Comparison of ENCODE assay signal across 15 cellular contexts in genomic region chr20:19970256-19970765, GRCh38. TPM values are rescaled to one million over a fixed set of nuclear protein-coding genes. Genes with fewer than 3 reads are reported as not detected.
DNase-seq lines count a peak whose midpoint lies in the region; ATAC-seq and TF ChIP-seq lines count a peak whose summit lies in the region.
"Had no signal": no experiment of that assay in that cellular context is flagged by ENCODE, and none has a peak within 500 bp of the region (broad histone marks: within the 10 kb centered on the region; RNA-seq: fewer than 3 reads in every experiment).

No MANE protein-coding gene starts in this region.

- DNase-seq in amniotic epithelial cell (ENCODE audit: low read depth) (peak; percentile 91), mesenchymal stem cell (peak; percentile 74), DMS153 (lab: John Stamatoyannopoulos, UW) (no peak), suprapubic skin (ENCODE audit: low spot score in 2 of 2) (no peak)
- no peak for DNase-seq in stimulated activated naive CD8-positive, alpha-beta T cell treated with anti-CD3 and anti-CD28 coated beads, Interleukin-15, amount 100 ng/mL, for 72 hours
- DNase-seq: CD4-positive, CD25-positive, alpha-beta regulatory T cell; DMS79; KG1; NCI-H1105 treated with DMSO at 0.1 percent for 48 hours; NCI-H1694; NCI-H446; NCI-H526; Right ventricle myocardium superior had no signal

- peak overlapping the region; percentile 67 for H4K8ac ChIP-seq in mesenchymal stem cell (ENCODE audit: low read length)

- TF ChIP-seq CTCF in suprapubic skin (IDR thresholded peaks at IDR 0.05) = no peak

- peaks cover 77% of the 10 kb centered on the region for H3K36me3 Mint-ChIP-seq in dendritic cell treated with granulocyte-macrophage colony-stimulating factor and Interleukin-4, amounts not matched to agents 40 ng/mL and 50 ng/mL, for 4 days (ENCODE audit: low read depth)
- H3K36me3 Mint-ChIP-seq: CD4-positive, CD25-positive, alpha-beta regulatory T cell had no signal

- H4K91ac ChIP-seq in mesenchymal stem cell (ENCODE audit: low read length) = peak overlapping the region; percentile 35

- H3K4me1 ChIP-seq in mesenchymal stem cell (ENCODE audit: control insufficient read depth, insufficient read depth, low read depth, low read length) (peaks cover 15% of the 10 kb centered on the region), suprapubic skin (peaks cover 47% of the 10 kb centered on the region)

- H3K9ac ChIP-seq in mesenchymal stem cell (ENCODE audit: low read length) = no peak overlapping the region

- H3K9me3 ChIP-seq in mesenchymal stem cell (ENCODE audit: control insufficient read depth, low read length) (no peaks in the 10 kb centered on the region), suprapubic skin (no peaks in the 10 kb centered on the region)

- H3K27ac ChIP-seq in mesenchymal stem cell (ENCODE audit: low read length, poor library complexity, severe bottlenecking) (no peak overlapping the region), temporal lobe (ENCODE audit: low read depth, low read length) (peak overlapping the region; percentile 41), suprapubic skin (no peak overlapping the region)

- no peak overlapping the region for H2AFZ ChIP-seq in mesenchymal stem cell (ENCODE audit: low read depth, low read length)

- TF ChIP-seq POLR2A in suprapubic skin (IDR thresholded peaks at IDR 0.05) = no peak

- H3K27me3 Mint-ChIP-seq in dendritic cell treated with granulocyte-macrophage colony-stimulating factor and Interleukin-4, amounts not matched to agents 40 ng/mL and 50 ng/mL, for 4 days = no peaks in the 10 kb centered on the region
- no peaks in the 10 kb centered on the region for H3K27me3 Mint-ChIP-seq in stimulated activated naive CD8-positive, alpha-beta T cell treated with anti-CD3 and anti-CD28 coated beads, Interleukin-15, amount 100 ng/mL, for 72 hours
- H3K27me3 Mint-ChIP-seq: CD4-positive, CD25-positive, alpha-beta regulatory T cell had no signal

- H3K4me3 Mint-ChIP-seq in dendritic cell treated with granulocyte-macrophage colony-stimulating factor and Interleukin-4, amounts not matched to agents 40 ng/mL and 50 ng/mL, for 4 days = no peak overlapping the region
- H3K4me3 Mint-ChIP-seq in stimulated activated naive CD8-positive, alpha-beta T cell treated with anti-CD3 and anti-CD28 coated beads, Interleukin-15, amount 100 ng/mL, for 72 hours = no peak overlapping the region

- H3K4me3 ChIP-seq in mesenchymal stem cell (ENCODE audit: insufficient read depth in 1 of 2, low read depth in 1 of 2, low read length in 2 of 2) (no peak overlapping the region), suprapubic skin (no peak overlapping the region)

- intact Hi-C loops in dendritic cell treated with granulocyte-macrophage colony-stimulating factor and Interleukin-4, amounts not matched to agents 40 ng/mL and 50 ng/mL, for 4 days (cut with micrococcal nuclease) = no loop called here

- H3K4me1 Mint-ChIP-seq in dendritic cell treated with granulocyte-macrophage colony-stimulating factor and Interleukin-4, amounts not matched to agents 40 ng/mL and 50 ng/mL, for 4 days (ENCODE audit: low read depth) = peaks cover 57% of the 10 kb centered on the region
- H3K4me1 Mint-ChIP-seq in stimulated activated naive CD8-positive, alpha-beta T cell treated with anti-CD3 and anti-CD28 coated beads, Interleukin-15, amount 100 ng/mL, for 72 hours = peaks cover 7% of the 10 kb centered on the region

- H3K9me3 Mint-ChIP-seq in dendritic cell treated with granulocyte-macrophage colony-stimulating factor and Interleukin-4, amounts not matched to agents 40 ng/mL and 50 ng/mL, for 4 days = no peaks in the 10 kb centered on the region
- no peaks in the 10 kb centered on the region for H3K9me3 Mint-ChIP-seq in stimulated activated naive CD8-positive, alpha-beta T cell treated with anti-CD3 and anti-CD28 coated beads, Interleukin-15, amount 100 ng/mL, for 72 hours
- H3K9me3 Mint-ChIP-seq: CD4-positive, CD25-positive, alpha-beta regulatory T cell had no signal

- H3K4ac ChIP-seq in mesenchymal stem cell (ENCODE audit: low read depth in 1 of 2, low read length in 2 of 2) = peak overlapping the region in 1 of 2 experiments; percentile 88

- peak overlapping the region; percentile 77 to 90 for H3K18ac ChIP-seq in mesenchymal stem cell (ENCODE audit: low read depth in 1 of 2, low read length in 2 of 2)

- H3K14ac ChIP-seq in mesenchymal stem cell (ENCODE audit: low read length in 2 of 2) = no peak overlapping the region

- H2BK5ac ChIP-seq in mesenchymal stem cell (ENCODE audit: low read depth, low read length, poor library complexity, severe bottlenecking) = no peak overlapping the region

- H3K27ac Mint-ChIP-seq in dendritic cell treated with granulocyte-macrophage colony-stimulating factor and Interleukin-4, amounts not matched to agents 40 ng/mL and 50 ng/mL, for 4 days = peak overlapping the region; percentile 93
- no peak overlapping the region for H3K27ac Mint-ChIP-seq in stimulated activated naive CD8-positive, alpha-beta T cell treated with anti-CD3 and anti-CD28 coated beads, Interleukin-15, amount 100 ng/mL, for 72 hours

- H2BK120ac ChIP-seq in mesenchymal stem cell (ENCODE audit: low read depth, low read length) = no peak overlapping the region

- H3K79me1 ChIP-seq in mesenchymal stem cell (replicated peaks; ENCODE audit: low read length, poor library complexity, severe bottlenecking) = peaks cover 23% of the 10 kb centered on the region

- no peak overlapping the region for H3K4me2 ChIP-seq in mesenchymal stem cell (ENCODE audit: low read length, poor library complexity, severe bottlenecking)

- no peaks in the 10 kb centered on the region for H3K27me3 ChIP-seq in mesenchymal stem cell (ENCODE audit: control insufficient read depth in 1 of 2, insufficient read depth in 1 of 2, low read length in 2 of 2)
- H3K27me3 ChIP-seq in suprapubic skin = no peaks in the 10 kb centered on the region

- H3K23ac ChIP-seq in mesenchymal stem cell (ENCODE audit: low read length in 2 of 2) = no peak overlapping the region

- peak overlapping the region in 1 of 2 experiments; percentile 34 for H2BK12ac ChIP-seq in mesenchymal stem cell (ENCODE audit: low read length in 2 of 2)

- no peak overlapping the region for H2BK15ac ChIP-seq in mesenchymal stem cell (ENCODE audit: low read depth, poor library complexity, severe bottlenecking)

- H3K36me3 ChIP-seq in mesenchymal stem cell (ENCODE audit: control insufficient read depth in 1 of 2, insufficient read depth in 2 of 2, low read depth in 1 of 2, low read length in 2 of 2) = peaks cover 27 to 67% of the 10 kb centered on the region in 2 experiments
- H3K36me3 ChIP-seq in suprapubic skin = peaks cover 9% of the 10 kb centered on the region

- WGBS in mesenchymal stem cell = 60% methylated on average over 1 of the region's 5 CpGs
- WGBS in suprapubic skin = 86% methylated on average over 5 of the region's 5 CpGs

- TF ChIP-seq EP300 in suprapubic skin (IDR thresholded peaks at IDR 0.05) = no peak

- no peak overlapping the region for H2AK5ac ChIP-seq in mesenchymal stem cell (ENCODE audit: low read length, severe bottlenecking)

- ATAC-seq in stimulated activated naive CD8-positive, alpha-beta T cell treated with anti-CD3 and anti-CD28 coated beads, Interleukin-15, amount 100 ng/mL, for 72 hours = no peak

RNA-seq across cellular contexts. Expression of gene NAA20, which starts 46.9 kb away (rescaled TPM):
- polyA plus RNA-seq in mesenchymal stem cell (2013, experiment 1 of 2) = 64.7 TPM
- 67.5 TPM for polyA plus RNA-seq in mesenchymal stem cell (2013, experiment 2 of 2)
- 26.6 TPM for total RNA-seq in temporal lobe
- total RNA-seq in suprapubic skin = 10 to 100 TPM; 20.4 to 38.1 (median 36.5) TPM

Comparison
In these comparisons a context has a peak if more than half of its experiments do, and no peak if none do; other contexts are left out.
1. DNase-seq: peak in amniotic epithelial cell (single experiment) and mesenchymal stem cell (single experiment); none in stimulated activated naive CD8-positive, alpha-beta T cell treated with anti-CD3 and anti-CD28 coated beads, Interleukin-15, amount 100 ng/mL, for 72 hours (0 of 2), DMS153 (single experiment) and suprapubic skin (0 of 2).